In genomic region chr21:32494946-32495703, GRCh38 we compare ENCODE assay signal across 1 cellular context.
TF ChIP-seq lines count a peak whose summit lies in the region.

No MANE protein-coding gene starts in this region.

TF ChIP-seq in K562, 482 proteins besides CTCF, POLR2A, EP300 and RAD21 (continued from another document):
- TF ChIP-seq FOSL1 (tag; conservative IDR thresholded peaks at IDR 0.05) (peak; percentile 79), ILK (tag; IDR thresholded peaks at IDR 0.05; ENCODE audit: borderline replicate concordance, low read depth) (no peak), RBM25 (IDR thresholded peaks at IDR 0.05; ENCODE audit: low read depth, low read length, severe bottlenecking) (no peak), NRF1 (conservative IDR thresholded peaks at IDR 0.05 in 1 of 2, IDR thresholded peaks at IDR 0.05 in 1 of 2) (peak in 1 of 2 experiments; percentile 42; a peak in 1 of 4 replicates), ZNF23 (CRISPR knock-in tag; IDR thresholded peaks at IDR 0.05) (no peak), ARID3B (CRISPR knock-in tag; IDR thresholded peaks at IDR 0.05; ENCODE audit: borderline replicate concordance) (no peak), RAD51 (IDR thresholded peaks at IDR 0.05; ENCODE audit: borderline replicate concordance, low read depth) (no peak), RNF2 (IDR thresholded peaks at IDR 0.05) (no peak), NFE2 (IDR thresholded peaks at IDR 0.05; ENCODE audit: low read depth) (0 out of 2 replicates have a peak, but pooled peaks have one; percentile 12), PPARD (CRISPR knock-in tag; IDR thresholded peaks at IDR 0.05) (no peak), HMGN3 (IDR thresholded peaks at IDR 0.05; ENCODE audit: borderline replicate concordance, extremely low read depth, insufficient read length, low read depth, low read length) (no peak), PHB2 (IDR thresholded peaks at IDR 0.05; ENCODE audit: low read depth) (no peak), NFIX (CRISPR knock-in tag; IDR thresholded peaks at IDR 0.05; ENCODE audit: low read depth) (no peak), AFF1 (IDR thresholded peaks at IDR 0.05; ENCODE audit: low read depth in 1 of 2, partially characterized antibody in 2 of 2) (no peak), FOXA1 (IDR thresholded peaks at IDR 0.05; ENCODE audit: borderline replicate concordance) (no peak), CBFB (CRISPR knock-in tag; IDR thresholded peaks at IDR 0.05) (no peak), ZFP30 (CRISPR knock-in tag; IDR thresholded peaks at IDR 0.05; ENCODE audit: borderline replicate concordance) (no peak), CREM (IDR thresholded peaks at IDR 0.05; ENCODE audit: low read depth) (0 out of 2 replicates have a peak, but pooled peaks have one; percentile 26), NCOA1 (IDR thresholded peaks at IDR 0.05; ENCODE audit: low read depth) (no peak), YY1 (IDR thresholded peaks at IDR 0.05; ENCODE audit: borderline replicate concordance in 1 of 3, control insufficient read depth in 1 of 3, extremely low read depth in 1 of 3, insufficient read depth in 3 of 3, insufficient read length in 1 of 3, insufficient replicate concordance in 2 of 3, low read depth in 1 of 3, low read length in 2 of 3) (no peak), ZNF668 (CRISPR knock-in tag; IDR thresholded peaks at IDR 0.05) (no peak), TSC22D4 (tag; IDR thresholded peaks at IDR 0.05) (no peak)
- TF ChIP-seq, protein P1, sequence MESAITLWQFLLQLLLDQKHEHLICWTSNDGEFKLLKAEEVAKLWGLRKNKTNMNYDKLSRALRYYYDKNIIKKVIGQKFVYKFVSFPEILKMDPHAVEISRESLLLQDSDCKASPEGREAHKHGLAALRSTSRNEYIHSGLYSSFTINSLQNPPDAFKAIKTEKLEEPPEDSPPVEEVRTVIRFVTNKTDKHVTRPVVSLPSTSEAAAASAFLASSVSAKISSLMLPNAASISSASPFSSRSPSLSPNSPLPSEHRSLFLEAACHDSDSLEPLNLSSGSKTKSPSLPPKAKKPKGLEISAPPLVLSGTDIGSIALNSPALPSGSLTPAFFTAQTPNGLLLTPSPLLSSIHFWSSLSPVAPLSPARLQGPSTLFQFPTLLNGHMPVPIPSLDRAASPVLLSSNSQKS (CRISPR knock-in tag; IDR thresholded peaks at IDR 0.05), result no peak
